In the genomic region with DNA sequence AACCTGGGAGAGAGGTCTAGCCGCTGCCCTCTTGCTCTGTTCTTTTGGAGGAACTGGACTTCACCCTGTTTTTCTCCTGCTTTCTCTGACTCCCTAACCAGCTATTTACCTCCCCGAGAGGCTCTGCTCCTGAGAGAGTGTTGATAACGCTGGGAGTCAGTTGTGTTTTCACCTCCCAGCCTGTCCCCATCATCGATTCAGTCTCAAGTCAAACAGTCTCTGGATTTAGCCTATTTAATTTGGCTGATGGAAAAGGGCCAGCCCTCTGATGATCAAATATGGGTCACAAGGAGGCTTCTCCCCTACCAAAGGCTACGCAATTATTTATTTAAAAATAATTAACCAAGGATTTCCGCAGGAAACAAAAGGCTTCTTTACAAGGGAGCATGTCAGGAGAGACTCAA, we compare ENCODE assay signal across 17 cellular contexts. TPM values are rescaled to one million over a fixed set of nuclear protein-coding genes. Genes with fewer than 3 reads are reported as not detected.
DNase-seq lines count a peak whose midpoint lies in the region; ATAC-seq and TF ChIP-seq lines count a peak whose summit lies in the region.
"Had no signal": no experiment of that assay in that cellular context is flagged by ENCODE, and none has a peak within 500 bp of the region (broad histone marks: within the 10 kb centered on the region; RNA-seq: fewer than 3 reads in every experiment).

No MANE protein-coding gene starts in this region.

- H3K36me3 ChIP-seq in right lobe of liver, result no peaks in the 10 kb centered on the region
- no peaks in the 10 kb centered on the region for H3K36me3 ChIP-seq in stomach
- no peaks in the 10 kb centered on the region for H3K36me3 ChIP-seq in adrenal gland (replicated peaks in 1 of 2)

- no peak for TF ChIP-seq CTCF in VCaP (conservative IDR thresholded peaks at IDR 0.05)
- no peak for TF ChIP-seq CTCF in right lobe of liver (IDR thresholded peaks at IDR 0.05)
- no peak for TF ChIP-seq CTCF in stomach (IDR thresholded peaks at IDR 0.05)
- TF ChIP-seq CTCF in adrenal gland (IDR thresholded peaks at IDR 0.05), result no peak

- H3K4me1 ChIP-seq in right lobe of liver (peaks cover 0 to 76% (median 37%) of the 10 kb centered on the region in 4 donors), stomach (peaks cover 50 to 73% (median 57%) of the 10 kb centered on the region in 4 donors), adrenal gland (replicated peaks in 1 of 2) (no peaks in the 10 kb centered on the region)

- H3K4me3 ChIP-seq in right lobe of liver (no peak overlapping the region), stomach (no peak overlapping the region), adrenal gland (no peak overlapping the region)
- H3K4me3 ChIP-seq: GM12878 had no signal

- DNase-seq in Caki2 (ENCODE audit: low read depth) (peak; percentile 57), right lobe of liver (peak; percentile 29 to 87 (median 66)), stomach (peak; percentile 65), NCI-H774 (lab: John Stamatoyannopoulos, UW) (no peak), adrenal gland (no peak)
- DNase-seq: DMS79; HCEC 1CT; NCI-H187 treated with DMSO at 0.1 percent for 48 hours; NCI-H510A; NK-92 treated with Interleukin-12 subunit alpha and Interleukin-12 subunit beta, amount 100 ng/mL, for 24 hours; OCI-M1; RPMI8226 had no signal

- ATAC-seq in right lobe of liver (peak; percentile 56 to 77 (median 68)), GM19324 (IDR thresholded peaks at IDR 0.05; ENCODE audit: low FRiP score, unreplicated experiment) (no peak)
- ATAC-seq: GM12878 had no signal

- peak; percentile 47 for TF ChIP-seq POLR2A in right lobe of liver (IDR thresholded peaks at IDR 0.05)
- TF ChIP-seq POLR2A in stomach (IDR thresholded peaks at IDR 0.05), result no peak
- TF ChIP-seq POLR2A in adrenal gland (IDR thresholded peaks at IDR 0.05), result no peak

- H3K27me3 ChIP-seq in right lobe of liver (no peaks in the 10 kb centered on the region), stomach (peaks cover 0 to 76% (median 0%) of the 10 kb centered on the region in 3 donors), adrenal gland (peaks cover 7% of the 10 kb centered on the region)

- H3K9me3 ChIP-seq in right lobe of liver (no peaks in the 10 kb centered on the region), stomach (no peaks in the 10 kb centered on the region), adrenal gland (replicated peaks in 1 of 3) (no peaks in the 10 kb centered on the region)

- in situ Hi-C loops in Caki2 (cut with HindIII; ENCODE audit: low pct_unique_long_range_greater_than_20kb, low sequenced_read_pairs), result no loop called here

- H3K27ac ChIP-seq in VCaP, result peak overlapping the region; percentile 97
- peak overlapping the region; percentile 46 to 97 (median 67) for H3K27ac ChIP-seq in right lobe of liver
- H3K27ac ChIP-seq in stomach, result peak overlapping the region; percentile 65 to 91 (median 83)
- no peak overlapping the region for H3K27ac ChIP-seq in adrenal gland
- H3K27ac ChIP-seq: C4-2B had no signal

- 13% methylated on average over 5 of the region's 6 CpGs for WGBS in right lobe of liver (ENCODE audit: insufficient coverage, low coverage, low lambda C conversion rate, missing lambda C conversion rate)
- WGBS in stomach, 5 donors, result 21 to 29% (median 24%) methylated on average over 6 of the region's 6 CpGs
- WGBS in adrenal gland, 4 donors, result 63 to 72% (median 68%) methylated on average over 6 of the region's 6 CpGs

- intact Hi-C loops in right lobe of liver (cut with DNase I) (no loop called here), stomach (cut with DNase I; ENCODE audit: low total_unique reads) (no loop called here), adrenal gland (cut with DNase I) (no loop called here)

- TF ChIP-seq EP300 in stomach (IDR thresholded peaks at IDR 0.05), result no peak

RNA-seq across cellular contexts. Expression of gene HNF1B, which starts 31.8 kb away (rescaled TPM):
- total RNA-seq in Caki2 (2014; rRNA removed; shearing (Covaris generic); ENCODE audit: low replicate concordance), result 3.6 and 11.4 TPM in 2 replicates
- total RNA-seq in right lobe of liver (1 to 10 TPM; 5.2 to 7.0 (median 5.7) TPM), stomach (10 to 100 TPM in 2 of 5 donors, 1 to 10 TPM in 2, under 1 TPM in 1; 0.58 to 19.2 (median 7.7) TPM), adrenal gland (under 1 TPM in 2 of 8 donors, not detected in 6; 0.08 to 0.11 TPM)
- polyA plus RNA-seq in stomach (1 to 10 TPM; 4.4 to 7.3 (median 6.7) TPM), adrenal gland (under 1 TPM in 1 of 3 donors, not detected in 2; 0.03 TPM)
- total RNA-seq: G401 had no signal

Comparison
In these comparisons a context has a peak if more than half of its experiments do, and no peak if none do; other contexts are left out.
1. DNase-seq: peak in Caki2 (single experiment), right lobe of liver (3 of 3) and stomach (single experiment); none in NCI-H774 (single experiment) and adrenal gland (0 of 7).
2. H3K27ac ChIP-seq: peak in VCaP (single experiment), right lobe of liver (3 of 3) and stomach (5 of 5); none in adrenal gland (0 of 5).